ENCODE assay signal across 11 cellular contexts in genomic region chr2:196247979-196248286, GRCh38.
DNase-seq lines count a peak whose midpoint lies in the region; ATAC-seq and TF ChIP-seq lines count a peak whose summit lies in the region.
"Had no signal": no experiment of that assay in that cellular context is flagged by ENCODE, and none has a peak within 500 bp of the region (broad histone marks: within the 10 kb centered on the region; RNA-seq: fewer than 3 reads in every experiment).

No MANE protein-coding gene starts in this region.

- H3K4me2 ChIP-seq in BLaER1 treated with 17β-estradiol and CSF1 and Interleukin-3, amounts not matched to agents 10 nM and 100 nM, result peak overlapping the region in 9 of 11 experiments; percentile 16 to 77 (median 71); a peak in 17 of 22 replicates
- H3K4me2 ChIP-seq in GM23248 (ENCODE audit: unreplicated experiment) (no peak overlapping the region), osteoblast (ENCODE audit: insufficient read depth, low read length) (peak overlapping the region; percentile 11)
- H3K4me2 ChIP-seq: BLaER1 had no signal

- H3K9ac ChIP-seq in BLaER1 treated with 17β-estradiol and CSF1 and Interleukin-3, amounts not matched to agents 10 nM and 100 nM, result peak overlapping the region in 8 of 11 experiments; percentile 13 to 66 (median 40); a peak in 11 of 22 replicates
- no peak overlapping the region for H3K9ac ChIP-seq in GM23248
- H3K9ac ChIP-seq: BLaER1 had no signal

- peaks cover 18 to 93% (median 74%) of the 10 kb centered on the region in 10 experiments for H3K4me1 ChIP-seq in BLaER1 treated with 17β-estradiol and CSF1 and Interleukin-3, amounts not matched to agents 10 nM and 100 nM
- peaks cover 64% of the 10 kb centered on the region for H3K4me1 ChIP-seq in GM23248 (ENCODE audit: insufficient read depth)
- peaks cover 9 to 29% of the 10 kb centered on the region in 2 donors for H3K4me1 ChIP-seq in ascending aorta
- H3K4me1 ChIP-seq in osteoblast (ENCODE audit: insufficient read depth, low read length), result peaks cover 61% of the 10 kb centered on the region

- WGBS in GM23248 (ENCODE audit: low coverage in 1 of 2, low lambda C conversion rate in 2 of 2, missing lambda C conversion rate in 2 of 2), 2 experiments, result 36 to 45% methylated on average over 3 of the region's 3 CpGs

- H3K36me3 ChIP-seq in BLaER1 treated with 17β-estradiol and CSF1 and Interleukin-3, amounts not matched to agents 10 nM and 100 nM, result no peaks in the 10 kb centered on the region
- H3K36me3 ChIP-seq in GM23248 (ENCODE audit: low read depth) (no peaks in the 10 kb centered on the region), ascending aorta (no peaks in the 10 kb centered on the region), osteoblast (ENCODE audit: insufficient read depth, low read length) (peaks cover 7% of the 10 kb centered on the region)
- H3K36me3 ChIP-seq: BLaER1 had no signal

- DNase-seq in GM23248 (no peak), ascending aorta (ENCODE audit: low spot score in 2 of 2) (no peak), osteoblast (ENCODE audit: insufficient read length, low spot score, missing footprints) (no peak), NCI-H1436 treated with DMSO at 0.1 percent for 48 hours (lab: John Stamatoyannopoulos, UW) (no peak)
- DNase-seq: NCI-H2171, posterior cingulate gyrus had no signal

- no peaks in the 10 kb centered on the region for H3K9me2 ChIP-seq in GM23248 (ENCODE audit: insufficient read depth)

- H3K9me3 ChIP-seq in BLaER1 treated with 17β-estradiol and CSF1 and Interleukin-3, amounts not matched to agents 10 nM and 100 nM (replicated peaks in 1 of 11), result peaks cover 0 to 4% (median 0%) of the 10 kb centered on the region in 11 experiments; a peak in 2 of 22 replicates
- H3K9me3 ChIP-seq in GM23248 (ENCODE audit: low read depth), result no peaks in the 10 kb centered on the region
- no peaks in the 10 kb centered on the region for H3K9me3 ChIP-seq in ascending aorta
- H3K9me3 ChIP-seq in osteoblast (ENCODE audit: low read depth, low read length), result no peaks in the 10 kb centered on the region
- H3K9me3 ChIP-seq: BLaER1 had no signal

- H3K79me2 ChIP-seq in GM23248 (ENCODE audit: insufficient read depth) (no peaks in the 10 kb centered on the region), osteoblast (ENCODE audit: insufficient read depth, low read length) (peaks cover 2% of the 10 kb centered on the region)

- intact Hi-C loops in ascending aorta (cut with DNase I), result no loop called here

- H3F3A ChIP-seq in GM23248 (ENCODE audit: insufficient read depth), result peaks cover 41% of the 10 kb centered on the region

- no peak for ATAC-seq in GM21737 (IDR thresholded peaks at IDR 0.05; ENCODE audit: unreplicated experiment)
- no peak for ATAC-seq in GM21717 (IDR thresholded peaks at IDR 0.05; ENCODE audit: unreplicated experiment)
- ATAC-seq in HG03097 (IDR thresholded peaks at IDR 0.05; ENCODE audit: low FRiP score, unreplicated experiment), result no peak

- in situ Hi-C loops in GM23248 (cut with MboI), result no loop called here

- H3K27me3 ChIP-seq in BLaER1 treated with 17β-estradiol and CSF1 and Interleukin-3, amounts not matched to agents 10 nM and 100 nM, result no peaks in the 10 kb centered on the region
- H3K27me3 ChIP-seq in GM23248 (replicated peaks; ENCODE audit: insufficient read depth) (no peaks in the 10 kb centered on the region), ascending aorta (no peaks in the 10 kb centered on the region), osteoblast (ENCODE audit: insufficient read depth, low read length) (no peaks in the 10 kb centered on the region)
- H3K27me3 ChIP-seq: BLaER1 had no signal

- H3K27ac ChIP-seq in BLaER1 treated with 17β-estradiol and CSF1 and Interleukin-3, amounts not matched to agents 10 nM and 100 nM, result peak overlapping the region in 9 of 11 experiments; percentile 51 to 94 (median 67); a peak in 17 of 22 replicates
- H3K27ac ChIP-seq in GM23248 (no peak overlapping the region; the same call in 1 of the 2 replicates), ascending aorta (peak overlapping the region; percentile 82 to 83), osteoblast (ENCODE audit: low read depth, low read length) (peak overlapping the region; percentile 91)
- H3K27ac ChIP-seq: BLaER1 had no signal

- no peak overlapping the region for H3K4me3 ChIP-seq in BLaER1 treated with 17β-estradiol and CSF1 and Interleukin-3, amounts not matched to agents 10 nM and 100 nM
- H3K4me3 ChIP-seq in GM23248 (no peak overlapping the region), ascending aorta (no peak overlapping the region), osteoblast (ENCODE audit: insufficient read depth, low read length) (no peak overlapping the region)
- H3K4me3 ChIP-seq: BLaER1 had no signal

- H2AFZ ChIP-seq in GM23248, result 0 out of 2 replicates have a peak overlapping the region, but pooled peaks have one; percentile 7
- H2AFZ ChIP-seq in osteoblast (ENCODE audit: low read length), result peak overlapping the region; percentile 7

- TF ChIP-seq CTCF in ascending aorta (IDR thresholded peaks at IDR 0.05), result no peak
- no peak for TF ChIP-seq CTCF in osteoblast (IDR thresholded peaks at IDR 0.05; ENCODE audit: extremely low read depth, low read depth, low read length)

- no peaks in the 10 kb centered on the region for H4K20me1 ChIP-seq in BLaER1 treated with 17β-estradiol and CSF1 and Interleukin-3, amounts not matched to agents 10 nM and 100 nM
- no peaks in the 10 kb centered on the region for H4K20me1 ChIP-seq in GM23248 (ENCODE audit: insufficient read depth)
- H4K20me1 ChIP-seq in osteoblast (ENCODE audit: insufficient read depth, low read length), result no peaks in the 10 kb centered on the region
- H4K20me1 ChIP-seq: BLaER1 had no signal
